Comparison of ENCODE assay signal across 1 cellular context in genomic region chr4:183444953-183445543, GRCh38.
TF ChIP-seq lines count a peak whose summit lies in the region.

No MANE protein-coding gene starts in this region.

TF ChIP-seq in HepG2, 621 proteins besides CTCF, POLR2A, EP300 and RAD21 (continued from another document and continues in another):
- TF ChIP-seq E2F2 (CRISPR knock-in tag; IDR thresholded peaks at IDR 0.05; ENCODE audit: borderline replicate concordance), result peak; percentile 71; the same call in 1 of the 2 replicates
- TF ChIP-seq ZNF878 (CRISPR knock-in tag; IDR thresholded peaks at IDR 0.05), result 0 out of 2 replicates have a peak, but pooled peaks have one; percentile 48
- TF ChIP-seq ZNF773 (CRISPR knock-in tag; IDR thresholded peaks at IDR 0.05; ENCODE audit: borderline replicate concordance), result peak; percentile 46; the same call in 1 of the 2 replicates
- 0 out of 2 replicates have a peak, but pooled peaks have one; percentile 5 for TF ChIP-seq CCDC6 (CRISPR knock-in tag; IDR thresholded peaks at IDR 0.05)
- 0 out of 2 replicates have a peak, but pooled peaks have one; percentile 16 for TF ChIP-seq ZNF674 (CRISPR knock-in tag; IDR thresholded peaks at IDR 0.05; ENCODE audit: low read depth)
- TF ChIP-seq GATAD1 (CRISPR knock-in tag; IDR thresholded peaks at IDR 0.05), result no peak
- TF ChIP-seq, protein P1, sequence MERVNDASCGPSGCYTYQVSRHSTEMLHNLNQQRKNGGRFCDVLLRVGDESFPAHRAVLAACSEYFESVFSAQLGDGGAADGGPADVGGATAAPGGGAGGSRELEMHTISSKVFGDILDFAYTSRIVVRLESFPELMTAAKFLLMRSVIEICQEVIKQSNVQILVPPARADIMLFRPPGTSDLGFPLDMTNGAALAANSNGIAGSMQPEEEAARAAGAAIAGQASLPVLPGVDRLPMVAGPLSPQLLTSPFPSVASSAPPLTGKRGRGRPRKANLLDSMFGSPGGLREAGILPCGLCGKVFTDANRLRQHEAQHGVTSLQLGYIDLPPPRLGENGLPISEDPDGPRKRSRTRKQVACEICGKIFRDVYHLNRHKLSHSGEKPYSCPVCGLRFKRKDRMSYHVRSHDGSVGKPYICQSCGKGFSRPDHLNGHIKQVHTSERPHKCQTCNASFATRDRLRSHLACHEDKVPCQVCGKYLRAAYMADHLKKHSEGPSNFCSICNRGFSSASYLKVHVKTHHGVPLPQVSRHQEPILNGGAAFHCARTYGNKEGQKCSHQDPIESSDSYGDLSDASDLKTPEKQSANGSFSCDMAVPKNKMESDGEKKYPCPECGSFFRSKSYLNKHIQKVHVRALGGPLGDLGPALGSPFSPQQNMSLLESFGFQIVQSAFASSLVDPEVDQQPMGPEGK (CRISPR knock-in tag; IDR thresholded peaks at IDR 0.05), result peak; percentile 20; the same call in 1 of the 2 replicates
- no peak; the same call in 1 of the 2 replicates for TF ChIP-seq SATB2 (CRISPR knock-in tag; IDR thresholded peaks at IDR 0.05)
- TF ChIP-seq TAF1 (CRISPR knock-in tag; IDR thresholded peaks at IDR 0.05), result no peak; the same call in 1 of the 2 replicates
- 0 out of 2 replicates have a peak, but pooled peaks have one; percentile 2 for TF ChIP-seq BCL6 (CRISPR knock-in tag; IDR thresholded peaks at IDR 0.05)
- TF ChIP-seq SALL2 (CRISPR knock-in tag; IDR thresholded peaks at IDR 0.05), result no peak
- TF ChIP-seq, protein P2, sequence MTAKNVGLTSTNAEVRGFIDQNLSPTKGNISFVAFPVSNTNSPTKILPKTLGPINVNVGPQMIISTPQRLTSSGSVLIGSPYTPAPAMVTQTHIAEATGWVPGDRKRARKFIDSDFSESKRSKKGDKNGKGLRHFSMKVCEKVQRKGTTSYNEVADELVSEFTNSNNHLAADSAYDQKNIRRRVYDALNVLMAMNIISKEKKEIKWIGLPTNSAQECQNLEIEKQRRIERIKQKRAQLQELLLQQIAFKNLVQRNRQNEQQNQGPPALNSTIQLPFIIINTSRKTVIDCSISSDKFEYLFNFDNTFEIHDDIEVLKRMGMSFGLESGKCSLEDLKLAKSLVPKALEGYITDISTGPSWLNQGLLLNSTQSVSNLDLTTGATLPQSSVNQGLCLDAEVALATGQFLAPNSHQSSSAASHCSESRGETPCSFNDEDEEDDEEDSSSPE (CRISPR knock-in tag; IDR thresholded peaks at IDR 0.05), result peak; percentile 23
- peak; percentile 12; the same call in 1 of the 2 replicates for TF ChIP-seq ZNF280B (CRISPR knock-in tag; IDR thresholded peaks at IDR 0.05; ENCODE audit: borderline replicate concordance)
- peak; percentile 60 for TF ChIP-seq ZNF18 (CRISPR knock-in tag; IDR thresholded peaks at IDR 0.05; ENCODE audit: insufficient replicate concordance)
- TF ChIP-seq ZNF775 (CRISPR knock-in tag; IDR thresholded peaks at IDR 0.05; ENCODE audit: borderline replicate concordance), result 0 out of 2 replicates have a peak, but pooled peaks have one; percentile 62
- no peak for TF ChIP-seq RFX3 (CRISPR knock-in tag; IDR thresholded peaks at IDR 0.05)
- TF ChIP-seq ZNF781 (CRISPR knock-in tag; IDR thresholded peaks at IDR 0.05; ENCODE audit: borderline replicate concordance, not compliant biosample characterization), result peak; percentile 70
- TF ChIP-seq PRMT3 (CRISPR knock-in tag; IDR thresholded peaks at IDR 0.05; ENCODE audit: borderline replicate concordance, low read depth), result 0 out of 2 replicates have a peak, but pooled peaks have one; percentile 72
- TF ChIP-seq ZNF564 (CRISPR knock-in tag; IDR thresholded peaks at IDR 0.05), result 0 out of 2 replicates have a peak, but pooled peaks have one; percentile 91
- TF ChIP-seq ZFAT (CRISPR knock-in tag; conservative IDR thresholded peaks at IDR 0.05), result 0 out of 2 replicates have a peak, but pooled peaks have one; percentile 14
- peak; percentile 9 for TF ChIP-seq AGO2 (optimal IDR thresholded peaks at IDR 0.05; ENCODE audit: low read depth, low read length)
- 0 out of 2 replicates have a peak, but pooled peaks have one; percentile 3 for TF ChIP-seq ZNF543 (CRISPR knock-in tag; IDR thresholded peaks at IDR 0.05)
- TF ChIP-seq JUN (CRISPR knock-in tag; IDR thresholded peaks at IDR 0.05), result 0 out of 2 replicates have a peak, but pooled peaks have one; percentile 7
- no peak for TF ChIP-seq ZHX2 (IDR thresholded peaks at IDR 0.05; ENCODE audit: low read depth)
- TF ChIP-seq ZHX2 (CRISPR knock-in tag; IDR thresholded peaks at IDR 0.05; ENCODE audit: borderline replicate concordance), result peak; percentile 63; the same call in 1 of the 2 replicates
- peak; percentile 55; the same call in 1 of the 2 replicates for TF ChIP-seq ZBTB37 (CRISPR knock-in tag; IDR thresholded peaks at IDR 0.05)
- TF ChIP-seq, protein P3, sequence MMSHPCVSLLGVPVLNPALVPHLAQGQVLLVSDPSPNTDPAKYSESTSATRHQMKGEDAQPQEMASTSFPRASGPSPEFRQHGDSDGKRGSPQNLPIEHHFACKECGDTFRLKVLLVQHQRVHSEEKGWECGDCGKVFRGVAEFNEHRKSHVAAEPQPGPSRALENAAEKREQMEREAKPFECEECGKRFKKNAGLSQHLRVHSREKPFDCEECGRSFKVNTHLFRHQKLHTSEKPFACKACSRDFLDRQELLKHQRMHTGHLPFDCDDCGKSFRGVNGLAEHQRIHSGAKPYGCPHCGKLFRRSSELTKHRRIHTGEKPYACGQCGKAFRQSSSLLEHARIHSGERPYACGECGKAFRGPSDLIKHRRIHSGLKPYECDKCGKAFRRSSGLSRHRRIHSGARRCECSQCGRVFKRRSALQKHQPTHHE (CRISPR knock-in tag; IDR thresholded peaks at IDR 0.05; ENCODE audit: borderline replicate concordance), result 0 out of 2 replicates have a peak, but pooled peaks have one; percentile 1
- TF ChIP-seq, protein P4, sequence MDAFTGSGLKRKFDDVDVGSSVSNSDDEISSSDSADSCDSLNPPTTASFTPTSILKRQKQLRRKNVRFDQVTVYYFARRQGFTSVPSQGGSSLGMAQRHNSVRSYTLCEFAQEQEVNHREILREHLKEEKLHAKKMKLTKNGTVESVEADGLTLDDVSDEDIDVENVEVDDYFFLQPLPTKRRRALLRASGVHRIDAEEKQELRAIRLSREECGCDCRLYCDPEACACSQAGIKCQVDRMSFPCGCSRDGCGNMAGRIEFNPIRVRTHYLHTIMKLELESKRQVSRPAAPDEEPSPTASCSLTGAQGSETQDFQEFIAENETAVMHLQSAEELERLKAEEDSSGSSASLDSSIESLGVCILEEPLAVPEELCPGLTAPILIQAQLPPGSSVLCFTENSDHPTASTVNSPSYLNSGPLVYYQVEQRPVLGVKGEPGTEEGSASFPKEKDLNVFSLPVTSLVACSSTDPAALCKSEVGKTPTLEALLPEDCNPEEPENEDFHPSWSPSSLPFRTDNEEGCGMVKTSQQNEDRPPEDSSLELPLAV (CRISPR knock-in tag; conservative IDR thresholded peaks at IDR 0.05; ENCODE audit: low read depth), result no peak
- no peak for TF ChIP-seq ZSCAN21 (CRISPR knock-in tag; IDR thresholded peaks at IDR 0.05; ENCODE audit: borderline replicate concordance)
- 0 out of 2 replicates have a peak, but pooled peaks have one; percentile 49 for TF ChIP-seq ISX (CRISPR knock-in tag; conservative IDR thresholded peaks at IDR 0.05)
- TF ChIP-seq ZNF572 (CRISPR knock-in tag; IDR thresholded peaks at IDR 0.05), result peak; percentile 82; the same call in 1 of the 2 replicates
- TF ChIP-seq, protein P5, sequence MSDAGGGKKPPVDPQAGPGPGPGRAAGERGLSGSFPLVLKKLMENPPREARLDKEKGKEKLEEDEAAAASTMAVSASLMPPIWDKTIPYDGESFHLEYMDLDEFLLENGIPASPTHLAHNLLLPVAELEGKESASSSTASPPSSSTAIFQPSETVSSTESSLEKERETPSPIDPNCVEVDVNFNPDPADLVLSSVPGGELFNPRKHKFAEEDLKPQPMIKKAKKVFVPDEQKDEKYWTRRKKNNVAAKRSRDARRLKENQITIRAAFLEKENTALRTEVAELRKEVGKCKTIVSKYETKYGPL (CRISPR knock-in tag; IDR thresholded peaks at IDR 0.05), result 0 out of 2 replicates have a peak, but pooled peaks have one; percentile 16
- no peak for TF ChIP-seq SNRNP70 (IDR thresholded peaks at IDR 0.05; ENCODE audit: low read depth, low read length)
- no peak for TF ChIP-seq MED1 (CRISPR knock-in tag; IDR thresholded peaks at IDR 0.05)
- no peak for TF ChIP-seq TRIM24 (CRISPR knock-in tag; IDR thresholded peaks at IDR 0.05)
- TF ChIP-seq, protein P6, sequence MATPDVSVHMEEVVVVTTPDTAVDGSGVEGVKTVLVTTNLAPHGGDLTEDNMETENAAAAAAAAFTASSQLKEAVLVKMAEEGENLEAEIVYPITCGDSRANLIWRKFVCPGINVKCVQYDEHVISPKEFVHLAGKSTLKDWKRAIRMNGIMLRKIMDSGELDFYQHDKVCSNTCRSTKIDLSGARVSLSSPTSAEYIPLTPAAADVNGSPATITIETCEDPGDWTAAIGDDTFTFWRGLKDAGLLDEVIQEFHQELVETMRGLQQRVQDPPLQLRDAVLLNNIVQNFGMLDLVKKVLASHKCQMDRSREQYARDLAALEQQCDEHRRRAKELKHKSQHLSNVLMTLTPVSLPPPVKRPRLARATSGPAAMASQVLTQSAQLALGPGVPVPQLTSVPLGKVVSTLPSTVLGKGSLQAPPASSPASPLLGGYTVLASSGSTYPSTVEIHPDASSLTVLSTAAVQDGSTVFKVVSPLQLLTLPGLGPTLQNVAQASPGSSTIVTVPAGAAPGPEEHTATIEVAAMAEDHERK (CRISPR knock-in tag; IDR thresholded peaks at IDR 0.05; ENCODE audit: low read depth), result no peak
